8 cellular contexts compared by ENCODE assay signal in the genomic region with DNA sequence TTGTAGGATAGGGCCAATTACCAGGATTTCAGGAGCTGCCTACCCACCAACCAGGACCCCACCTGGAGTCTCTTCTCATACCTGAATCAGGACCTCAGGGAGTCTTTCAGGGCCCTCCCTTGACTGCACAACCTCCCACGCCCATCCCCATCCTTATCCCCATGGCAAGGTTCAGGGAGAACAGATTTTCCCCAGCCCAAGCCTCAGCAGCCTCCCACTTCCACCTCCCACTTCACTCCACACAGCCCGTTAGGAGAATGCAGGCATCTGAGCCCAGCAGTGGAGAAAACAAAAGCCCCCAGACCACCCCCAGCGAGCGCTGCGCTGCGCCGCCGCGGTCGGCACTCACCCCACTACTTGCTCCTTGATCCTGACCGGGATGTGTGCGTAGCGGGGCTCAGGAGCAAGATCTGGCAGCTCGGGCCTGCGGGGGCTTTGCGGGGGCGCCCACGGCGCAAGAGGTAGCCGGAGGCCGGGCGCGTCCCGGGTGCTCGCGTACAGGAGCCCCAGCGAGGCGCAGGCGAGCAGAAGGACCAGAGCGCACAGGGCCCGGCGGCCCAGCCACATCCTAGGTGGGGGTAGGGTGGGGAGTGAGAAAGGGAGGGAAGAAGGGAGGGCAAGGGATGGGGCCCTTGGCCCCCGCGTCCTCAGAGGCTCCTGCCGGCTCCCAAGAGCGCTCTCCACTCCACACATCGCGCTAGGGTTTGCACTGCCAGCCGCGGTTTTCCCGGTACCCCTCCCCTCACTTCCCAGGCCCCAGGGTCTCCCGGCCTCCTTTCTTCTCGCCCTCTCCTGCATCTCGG. TPM values are rescaled to one million over a fixed set of nuclear protein-coding genes. Genes with fewer than 3 reads are reported as not detected.
A peak's percentile ranks its signal among the peaks of the same experiment; 100 is the strongest.
DNase-seq lines count a peak whose midpoint lies in the region; ATAC-seq and TF ChIP-seq lines count a peak whose summit lies in the region.

No MANE protein-coding gene starts in this region.

- no peaks in the 10 kb centered on the region for H3K9me3 Mint-ChIP-seq in central memory CD8-positive, alpha-beta T cell
- no peaks in the 10 kb centered on the region for H3K9me3 Mint-ChIP-seq in mesothelial cell of epicardium

- H3K9me3 ChIP-seq in BLaER1, result peaks cover 18% of the 10 kb centered on the region

- H3K4me3 ChIP-seq in BLaER1, result peak overlapping the region; percentile 71
- no peak overlapping the region for H3K4me3 ChIP-seq in KMS-11 (IDR thresholded peaks at IDR 0.05; ENCODE audit: insufficient read depth, low read depth, low read length)

- no peak for ATAC-seq in central memory CD8-positive, alpha-beta T cell (replicated peaks; ENCODE audit: extremely low read depth, poor library complexity, severe bottlenecking)
- no peak for ATAC-seq in HG02588 (IDR thresholded peaks at IDR 0.05; ENCODE audit: unreplicated experiment)

- H3K9ac ChIP-seq in BLaER1 (no peak overlapping the region), KMS-11 (peak overlapping the region; percentile 91)

- peak overlapping the region; percentile 73 for H3K4me3 Mint-ChIP-seq in central memory CD8-positive, alpha-beta T cell
- peak overlapping the region; percentile 56 for H3K4me3 Mint-ChIP-seq in mesothelial cell of epicardium

- peaks cover 9% of the 10 kb centered on the region for H3K4me1 Mint-ChIP-seq in central memory CD8-positive, alpha-beta T cell
- peaks cover 3% of the 10 kb centered on the region for H3K4me1 Mint-ChIP-seq in mesothelial cell of epicardium

- no peaks in the 10 kb centered on the region for H3K36me3 Mint-ChIP-seq in central memory CD8-positive, alpha-beta T cell (ENCODE audit: insufficient read depth)
- no peaks in the 10 kb centered on the region for H3K36me3 Mint-ChIP-seq in mesothelial cell of epicardium

- peak in 1 of 2 donors; percentile 9 for DNase-seq in central memory CD8-positive, alpha-beta T cell (ENCODE audit: low spot score in 2 of 2)
- DNase-seq in mesothelial cell of epicardium (ENCODE audit: low spot score in 2 of 2, unreplicated experiment in 2 of 2) (no peak), SW480 (ENCODE audit: low spot score) (no peak), NCI-H187 (lab: John Stamatoyannopoulos, UW) (no peak), kidney tubule cell (ENCODE audit: low spot score) (no peak)

- H3K27me3 ChIP-seq in BLaER1 (peaks cover 74% of the 10 kb centered on the region), KMS-11 (ENCODE audit: insufficient read depth, low read depth) (no peaks in the 10 kb centered on the region)

- H4K20me1 ChIP-seq in BLaER1, result peaks cover 30% of the 10 kb centered on the region
- no peaks in the 10 kb centered on the region for H4K20me1 ChIP-seq in KMS-11 (ENCODE audit: insufficient read depth)

- H3K36me3 ChIP-seq in BLaER1 (no peaks in the 10 kb centered on the region), KMS-11 (ENCODE audit: insufficient read depth) (no peaks in the 10 kb centered on the region; the same call in 1 of the 2 replicates)

- H3K4me1 ChIP-seq in BLaER1 (peaks cover 8% of the 10 kb centered on the region; the same call in 1 of the 2 replicates), KMS-11 (ENCODE audit: low read depth, poor library complexity, severe bottlenecking) (peaks cover 14% of the 10 kb centered on the region)

- peaks cover 59% of the 10 kb centered on the region for H3K27me3 Mint-ChIP-seq in central memory CD8-positive, alpha-beta T cell
- H3K27me3 Mint-ChIP-seq in mesothelial cell of epicardium (ENCODE audit: low read depth), result peaks cover 86% of the 10 kb centered on the region

- TF ChIP-seq CTCF in KMS-11 (conservative IDR thresholded peaks at IDR 0.05; ENCODE audit: low read depth, low read length) (no peak), mesothelial cell of epicardium (IDR thresholded peaks at IDR 0.05; ENCODE audit: unreplicated experiment) (no peak)

- H3K27ac ChIP-seq in BLaER1 (no peak overlapping the region), KMS-11 (peak overlapping the region; percentile 29)

- H3K4me2 ChIP-seq in BLaER1 (peak overlapping the region; percentile 99), KMS-11 (peak overlapping the region; percentile 73)

- peak overlapping the region; percentile 93 for H2AFZ ChIP-seq in KMS-11 (ENCODE audit: low read depth)

- no peak overlapping the region for H3K27ac Mint-ChIP-seq in central memory CD8-positive, alpha-beta T cell (ENCODE audit: low read depth)
- no peak overlapping the region for H3K27ac Mint-ChIP-seq in mesothelial cell of epicardium

- peaks cover 3% of the 10 kb centered on the region; the same call in 1 of the 2 replicates for H3K79me2 ChIP-seq in KMS-11 (ENCODE audit: insufficient read depth, low read depth)

RNA-seq across cellular contexts. Expression of a gene that starts 1.2 kb away (rescaled TPM):
- total RNA-seq in mesothelial cell of epicardium, result 0.34 to 0.78 TPM (median 0.35 TPM) in 3 replicates

RNA-seq across cellular contexts. Expression of a gene that starts 20.5 kb away (rescaled TPM):
- 60.4 to 65.0 TPM (median 62.4 TPM) in 3 replicates for total RNA-seq in mesothelial cell of epicardium

RNA-seq across cellular contexts. Expression of a gene that starts 27.1 kb away (rescaled TPM):
- 88.3 to 93.6 TPM (median 90.0 TPM) in 3 replicates for total RNA-seq in mesothelial cell of epicardium

RNA-seq across cellular contexts. Expression of a gene that starts 40.8 kb away (rescaled TPM):
- 23.4 to 24.2 TPM (median 23.7 TPM) in 3 replicates for total RNA-seq in mesothelial cell of epicardium
